ENCODE assay signal across 1 cellular context in genomic region chr6:26159417-26160273, GRCh38.
A peak's percentile ranks its signal among the peaks of the same experiment; 100 is the strongest.
TF ChIP-seq lines count a peak whose summit lies in the region.

No MANE protein-coding gene starts in this region.

TF ChIP-seq in WTC11, 78 proteins besides CTCF, POLR2A, EP300 and RAD21 (continued from another document):
- TF ChIP-seq AR (CRISPR knock-in tag; IDR thresholded peaks at IDR 0.05): peak; percentile 53; the same call in 1 of the 2 replicates
- TF ChIP-seq E2F4 (CRISPR knock-in tag; IDR thresholded peaks at IDR 0.05; ENCODE audit: borderline replicate concordance, low read depth): no peak
- TF ChIP-seq ERG (CRISPR knock-in tag; IDR thresholded peaks at IDR 0.05): peak; percentile 50; the same call in 1 of the 2 replicates
